In genomic region chr13:47230155-47230554, GRCh38 we compare ENCODE assay signal across 19 cellular contexts.
A peak's percentile ranks its signal among the peaks of the same experiment; 100 is the strongest.
DNase-seq lines count a peak whose midpoint lies in the region; ATAC-seq, FAIRE-seq and TF ChIP-seq lines count a peak whose summit lies in the region.
"Had no signal": no experiment of that assay in that cellular context is flagged by ENCODE, and none has a peak within 500 bp of the region (broad histone marks: within the 10 kb centered on the region; RNA-seq: fewer than 3 reads in every experiment).

No MANE protein-coding gene starts in this region.

- H3K9me1 ChIP-seq in IMR-90 (ENCODE audit: insufficient read depth, low read length) (no peaks in the 10 kb centered on the region), K562 (ENCODE audit: control insufficient read depth, insufficient read depth, low read length) (no peaks in the 10 kb centered on the region)

- H2BK5ac ChIP-seq in IMR-90 (ENCODE audit: low read depth, low read length, poor library complexity, severe bottlenecking): no peak overlapping the region

- no peak overlapping the region for H3K23ac ChIP-seq in IMR-90 (ENCODE audit: low read depth, low read length)

- BruUV-seq in IMR-90 (replicated peaks; lab: Mats Ljungman, UMichigan) (no TSS peak), K562 (replicated peaks; lab: Mats Ljungman, UMichigan) (no TSS peak)

- H3K36me3 ChIP-seq in IMR-90 (ENCODE audit: control insufficient read depth, insufficient read depth, low read length) (no peaks in the 10 kb centered on the region), K562 (ENCODE audit: control insufficient read depth, insufficient read depth, low read length) (no peaks in the 10 kb centered on the region)

- H3K27ac ChIP-seq in A549 (no peak overlapping the region), IMR-90 (ENCODE audit: insufficient read depth, low read length) (no peak overlapping the region), K562 (ENCODE audit: extremely low read depth, low read depth, low read length) (no peak overlapping the region)

- no peak overlapping the region for H3K56ac ChIP-seq in IMR-90 (ENCODE audit: extremely low read depth, insufficient read depth, low read length)

- H3K27me3 ChIP-seq in IMR-90 (ENCODE audit: control insufficient read depth, insufficient read depth, low read length) (no peaks in the 10 kb centered on the region), K562 (ENCODE audit: control insufficient read depth in 2 of 2, insufficient read depth in 2 of 2, low read length in 2 of 2) (no peaks in the 10 kb centered on the region)

- H2BK120ac ChIP-seq in IMR-90 (ENCODE audit: low read depth, low read length): no peak overlapping the region

- TF ChIP-seq POLR2A in A549 (IDR thresholded peaks at IDR 0.05; ENCODE audit: low read length) (no peak), IMR-90 (IDR thresholded peaks at IDR 0.05; ENCODE audit: low read depth, low read length) (no peak), K562 (conservative IDR thresholded peaks at IDR 0.05) (no peak)

- H4K8ac ChIP-seq in IMR-90 (ENCODE audit: low read depth in 2 of 2, low read length in 2 of 2): no peak overlapping the region

- POLR2A ChIA-PET in A549 (lab: Yijun Ruan, JAX) (no interaction called here), IMR-90 (lab: Charles Lee; ENCODE audit: unreplicated experiment) (no interaction called here), K562 (lab: Yijun Ruan, JAX) (no interaction called here)

- no peak overlapping the region for H4K5ac ChIP-seq in IMR-90 (ENCODE audit: low read depth, low read length)

- TF ChIP-seq CTCF in A549 (IDR thresholded peaks at IDR 0.05) (no peak), IMR-90 (conservative IDR thresholded peaks at IDR 0.05; ENCODE audit: low read depth, low read length) (no peak), K562 (IDR thresholded peaks at IDR 0.05 in 2 of 3, conservative IDR thresholded peaks at IDR 0.05 in 1 of 3; ENCODE audit: insufficient read depth in 2 of 3, low read depth in 1 of 3, low read length in 3 of 3) (no peak)

- in situ Hi-C loops in IMR-90 (cut with MboI; ENCODE audit: low sequenced_read_pairs): no loop called here
- in situ Hi-C loops in K562 (cut with MboI): no loop called here

- H2BK20ac ChIP-seq in IMR-90 (ENCODE audit: low read depth, low read length): no peak overlapping the region

- CTCF ChIA-PET in A549 (lab: Yijun Ruan, JAX) (no interaction called here), IMR-90 (lab: Yijun Ruan, JAX) (interaction anchor here (0.6 kb wide), 1 partner anchor 8 kb away, joined by 3 read pairs; no protein-coding TSS in a partner anchor), K562 (lab: Yijun Ruan, JAX; ENCODE audit: low intra/inter-chr PET ratio) (no interaction called here)

- WGBS in A549 (ENCODE audit: missing lambda C conversion rate): 2% methylated on average over 2 of the region's 2 CpGs
- no CpG with 5 or more reads among the region's 2 CpGs for WGBS in IMR-90 (ENCODE audit: extremely low coverage in 2 of 2, insufficient read length in 1 of 2), 2 experiments
- WGBS in K562 (ENCODE audit: insufficient coverage, low coverage, missing lambda C conversion rate): 0% methylated on average over 2 of the region's 2 CpGs

- DNase-seq in A549 (ENCODE audit: low read depth in 1 of 2, low spot score in 1 of 2) (no peak), IMR-90 (no peak), K562 (ENCODE audit: extremely low read depth in 1 of 4, low spot score in 3 of 4) (no peak), islet precursor cell (no peak)
- DNase-seq in activated CD4-positive, CD25-positive, alpha-beta regulatory T cell treated with anti-CD3 and anti-CD28 coated beads, Interleukin-2, amount 50 U/mL, for 72 hours: no peak
- DNase-seq: 8988T; C1 segment of cervical spinal cord; Calu3; CD4-positive, alpha-beta memory T cell; COR-L47; DMS53; DMS79 treated with DMSO at 0.1 percent for 48 hours; GF-D8; GOT3; H7; HCEC 1CT had no signal

- H2AK9ac ChIP-seq in IMR-90 (replicated peaks; ENCODE audit: low read depth, low read length, poor library complexity): no peak overlapping the region

- H3K79me1 ChIP-seq in IMR-90 (ENCODE audit: low read depth in 1 of 2, low read length in 2 of 2): no peaks in the 10 kb centered on the region

- no peak overlapping the region for H2AFZ ChIP-seq in IMR-90 (replicated peaks; ENCODE audit: low read length, poor library complexity)
- H2AFZ ChIP-seq in K562 (ENCODE audit: low read depth, low read length): no peak overlapping the region

- no peak overlapping the region for H2BK15ac ChIP-seq in IMR-90 (ENCODE audit: low read depth, low read length)

- intact Hi-C loops in IMR-90 (cut with micrococcal nuclease) (no loop called here), K562 (cut with micrococcal nuclease) (no loop called here)

- no peaks in the 10 kb centered on the region for H3K9me3 ChIP-seq in A549
- H3K9me3 ChIP-seq in IMR-90 (ENCODE audit: control insufficient read depth, insufficient read depth, low read length): no peaks in the 10 kb centered on the region
- no peaks in the 10 kb centered on the region for H3K9me3 ChIP-seq in K562 (replicated peaks; ENCODE audit: control insufficient read depth, insufficient read depth, low read depth, low read length)

- no peaks in the 10 kb centered on the region for H3K79me2 ChIP-seq in K562 (ENCODE audit: control insufficient read depth, insufficient read depth, low read length)

- no peak overlapping the region for H3K9ac ChIP-seq in IMR-90 (ENCODE audit: low read depth, low read length)
- H3K9ac ChIP-seq in K562 (ENCODE audit: insufficient read depth in 1 of 2, low read depth in 2 of 2, low read length in 2 of 2): no peak overlapping the region

- H3K4me2 ChIP-seq in A549 (no peak overlapping the region), IMR-90 (ENCODE audit: low read depth, low read length) (no peak overlapping the region), K562 (ENCODE audit: insufficient read depth, low read length) (no peak overlapping the region)

- no peak overlapping the region for H4K91ac ChIP-seq in IMR-90 (ENCODE audit: insufficient read depth, low read depth, low read length)

- dilution Hi-C loops in IMR-90 (cut with HindIII; ENCODE audit: low sequenced_read_pairs, unreplicated experiment): no loop called here

- FAIRE-seq in A549 (lab: Jason Lieb, UNC) (no peak), K562 (lab: Jason Lieb, UNC) (no peak)
- FAIRE-seq: GM12891, GM18507 had no signal

- H3K4me3 ChIP-seq in A549 (no peak overlapping the region), IMR-90 (ENCODE audit: insufficient read depth, low read depth, low read length) (no peak overlapping the region), K562 (no peak overlapping the region)

- TF ChIP-seq RAD21 in A549 (conservative IDR thresholded peaks at IDR 0.05 in 1 of 2, IDR thresholded peaks at IDR 0.05 in 1 of 2): no peak
- no peak for TF ChIP-seq RAD21 in IMR-90 (IDR thresholded peaks at IDR 0.05; ENCODE audit: low read length)
- no peak for TF ChIP-seq RAD21 in K562 (CRISPR knock-in tag; conservative IDR thresholded peaks at IDR 0.05 in 1 of 2, IDR thresholded peaks at IDR 0.05 in 1 of 2)

- no peak overlapping the region for H2AK5ac ChIP-seq in IMR-90 (ENCODE audit: low read depth, low read length)

- H4K20me1 ChIP-seq in IMR-90 (ENCODE audit: insufficient read depth, low read length): no peaks in the 10 kb centered on the region
- H4K20me1 ChIP-seq in K562 (replicated peaks; ENCODE audit: control insufficient read depth, insufficient read depth, low read length): no peaks in the 10 kb centered on the region

- ATAC-seq in A549: no peak
- ATAC-seq in IMR-90 (ENCODE audit: low read depth): no peak
- ATAC-seq in K562: no peak
- ATAC-seq in HG03342 (IDR thresholded peaks at IDR 0.05; ENCODE audit: unreplicated experiment): no peak

- no peaks in the 10 kb centered on the region for H3K4me1 ChIP-seq in A549
- no peaks in the 10 kb centered on the region; the same call in 1 of the 2 replicates for H3K4me1 ChIP-seq in IMR-90 (ENCODE audit: control insufficient read depth, insufficient read depth, low read length)
- no peaks in the 10 kb centered on the region for H3K4me1 ChIP-seq in K562 (replicated peaks in 1 of 2; ENCODE audit: control insufficient read depth in 2 of 2, insufficient read depth in 2 of 2, low read length in 2 of 2)

- H3K4ac ChIP-seq in IMR-90 (ENCODE audit: low read depth, low read length): no peak overlapping the region

- TF ChIP-seq EP300 in A549 (IDR thresholded peaks at IDR 0.05) (no peak), K562 (IDR thresholded peaks at IDR 0.05; ENCODE audit: low read length) (no peak)

- H3K14ac ChIP-seq in IMR-90 (replicated peaks; ENCODE audit: low read depth, low read length): no peak overlapping the region

- no peak overlapping the region for H3K18ac ChIP-seq in IMR-90 (ENCODE audit: low read depth, low read length)

TF ChIP-seq in A549, 52 proteins besides CTCF, POLR2A, EP300 and RAD21 (continues in another document):
- no peak for TF ChIP-seq RARB (CRISPR knock-in tag; IDR thresholded peaks at IDR 0.05)

TF ChIP-seq in IMR-90, 13 proteins besides CTCF, POLR2A, EP300 and RAD21:
- TF ChIP-seq NFE2L2 (IDR thresholded peaks at IDR 0.05; ENCODE audit: low read depth, low read length): no peak
- peak; percentile 67 for TF ChIP-seq MAFK (IDR thresholded peaks at IDR 0.05; ENCODE audit: low read depth, low read length)

TF ChIP-seq in K562, 482 proteins besides CTCF, POLR2A, EP300 and RAD21 (continues in another document):
- TF ChIP-seq ELK3 (CRISPR knock-in tag; IDR thresholded peaks at IDR 0.05): no peak
- peak; percentile 46; the same call in 1 of the 2 replicates for TF ChIP-seq C11orf30 (IDR thresholded peaks at IDR 0.05; ENCODE audit: low read depth)
- peak; percentile 11; the same call in 1 of the 2 replicates for TF ChIP-seq MAFK (IDR thresholded peaks at IDR 0.05; ENCODE audit: low read length)
- TF ChIP-seq MAFF (IDR thresholded peaks at IDR 0.05; ENCODE audit: low read length): peak; percentile 24; the same call in 1 of the 2 replicates
- 0 out of 2 replicates have a peak, but pooled peaks have one; percentile 38 for TF ChIP-seq ZNF316 (IDR thresholded peaks at IDR 0.05)
- TF ChIP-seq MAFG (tag; conservative IDR thresholded peaks at IDR 0.05): peak; percentile 54

Comparison
In these comparisons a context has a peak if more than half of its experiments do, and no peak if none do; other contexts are left out.
1. Of the 35 proteins assayed by ChIP-seq in both K562 and A549: peak only in K562: none; only in A549: none; in both: MAFK; in neither: 34.